ENCODE assay signal across 21 cellular contexts in the genomic region with DNA sequence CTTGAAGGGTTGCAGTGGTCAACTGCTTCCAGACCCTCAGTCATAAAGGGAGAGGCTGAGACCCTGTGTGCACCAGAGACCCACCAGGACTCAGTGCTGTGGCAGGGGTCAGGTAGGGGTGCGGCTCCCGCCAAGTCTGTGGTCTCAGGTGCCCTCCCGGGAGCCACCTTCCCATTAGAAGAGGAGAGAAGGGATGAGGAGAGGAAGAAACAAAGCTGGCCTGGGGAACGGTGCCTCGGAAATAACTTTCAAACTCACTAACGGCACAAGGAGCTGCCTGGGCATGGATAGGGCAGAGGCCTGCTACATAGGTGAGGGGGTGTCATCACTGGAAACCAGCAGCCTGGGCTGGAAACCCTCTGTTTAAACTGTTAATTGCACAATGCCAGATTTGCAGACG.
"Had no signal": no experiment of that assay in that cellular context is flagged by ENCODE, and none has a peak within 500 bp of the region (broad histone marks: within the 10 kb centered on the region; RNA-seq: fewer than 3 reads in every experiment).

No MANE protein-coding gene starts in this region.

- H3K9me3 Mint-ChIP-seq: activated B cell treated with CpG ODN at 0.5 μM for 24 hours; activated CD8-positive, alpha-beta T cell treated with anti-CD3 and anti-CD28 coated beads for 36 hours; activated naive CD4-positive, alpha-beta T cell treated with anti-CD3 and anti-CD28 coated beads, Interleukin-2, amount 50 U/mL, for 24 hours; effector memory CD8-positive, alpha-beta T cell; naive thymus-derived CD4-positive, alpha-beta T cell had no signal

- H3K27me3 ChIP-seq: pancreas had no signal

- H3K4me3 Mint-ChIP-seq: activated B cell treated with CpG ODN at 0.5 μM for 24 hours; activated CD8-positive, alpha-beta T cell treated with anti-CD3 and anti-CD28 coated beads for 36 hours; activated naive CD4-positive, alpha-beta T cell treated with anti-CD3 and anti-CD28 coated beads, Interleukin-2, amount 50 U/mL, for 24 hours; effector memory CD8-positive, alpha-beta T cell; naive thymus-derived CD4-positive, alpha-beta T cell had no signal

- DNase-seq: activated B cell treated with CpG ODN at 0.5 μM for 24 hours; activated CD4-positive, alpha-beta T cell treated with anti-CD3 and anti-CD28 coated beads for 4 hours; activated CD8-positive, alpha-beta T cell treated with anti-CD3 and anti-CD28 coated beads for 36 hours; activated effector memory CD4-positive, alpha-beta T cell treated with Interleukin-2 at 50 U/mL for 16 hours; activated T-cell treated with anti-CD3 and anti-CD28 coated beads, Interleukin-2, amount 50 U/mL, for 48 hours; dermis blood vessel endothelial cell; effector memory CD8-positive, alpha-beta T cell; esophagus squamous epithelium; heart right ventricle; kidney glomerular epithelial cell; mesenchymal stem cell; naive thymus-derived CD4-positive, alpha-beta T cell; stimulated activated CD4-positive, alpha-beta T cell treated with anti-CD3 and anti-CD28 coated beads, Interleukin-12 subunit alpha, Interleukin-12 subunit beta, amount 100 ng/mL, for 4 hours; stimulated activated CD4-positive, alpha-beta T cell treated with anti-CD3 and anti-CD28 coated beads, Interleukin-1b, Interleukin-23, amount 100 ng/mL, for 48 hours; stimulated activated CD8-positive, alpha-beta memory T cell treated with anti-CD3 and anti-CD28 coated beads, Interleukin-4, amount 100 ng/mL, for 48 hours; stimulated activated naive CD4-positive, alpha-beta T cell; SW 1271; T-helper 2 cell had no signal

- H3K36me3 Mint-ChIP-seq: activated naive CD4-positive, alpha-beta T cell treated with anti-CD3 and anti-CD28 coated beads, Interleukin-2, amount 50 U/mL, for 24 hours; naive thymus-derived CD4-positive, alpha-beta T cell had no signal

- H3K36me3 ChIP-seq: esophagus squamous epithelium, pancreas, tibial artery had no signal

- H3K4me1 ChIP-seq: esophagus squamous epithelium, pancreas, tibial artery had no signal

- H3K27ac Mint-ChIP-seq: activated B cell treated with CpG ODN at 0.5 μM for 24 hours; activated CD8-positive, alpha-beta T cell treated with anti-CD3 and anti-CD28 coated beads for 36 hours; activated naive CD4-positive, alpha-beta T cell treated with anti-CD3 and anti-CD28 coated beads, Interleukin-2, amount 50 U/mL, for 24 hours; effector memory CD8-positive, alpha-beta T cell; naive thymus-derived CD4-positive, alpha-beta T cell had no signal

- ATAC-seq: activated CD8-positive, alpha-beta T cell treated with anti-CD3 and anti-CD28 coated beads for 36 hours; effector memory CD8-positive, alpha-beta T cell; heart right ventricle; naive thymus-derived CD4-positive, alpha-beta T cell; pancreas had no signal

- H3K9me3 ChIP-seq: esophagus squamous epithelium, heart right ventricle, pancreas, tibial artery had no signal

- H3K4me1 Mint-ChIP-seq: activated B cell treated with CpG ODN at 0.5 μM for 24 hours had no signal

- H3K4me3 ChIP-seq: esophagus squamous epithelium, heart right ventricle, pancreas, tibial artery had no signal

- H3K27me3 Mint-ChIP-seq: activated B cell treated with CpG ODN at 0.5 μM for 24 hours; activated CD8-positive, alpha-beta T cell treated with anti-CD3 and anti-CD28 coated beads for 36 hours; activated naive CD4-positive, alpha-beta T cell treated with anti-CD3 and anti-CD28 coated beads, Interleukin-2, amount 50 U/mL, for 24 hours; effector memory CD8-positive, alpha-beta T cell; naive thymus-derived CD4-positive, alpha-beta T cell had no signal
